ENCODE assay signal across 19 cellular contexts in genomic region chr14:100219126-100219785, GRCh38. TPM values are rescaled to one million over a fixed set of nuclear protein-coding genes. Genes with fewer than 3 reads are reported as not detected.
DNase-seq lines count a peak whose midpoint lies in the region; ATAC-seq, FAIRE-seq and TF ChIP-seq lines count a peak whose summit lies in the region.
"Had no signal": no experiment of that assay in that cellular context is flagged by ENCODE, and none has a peak within 500 bp of the region (broad histone marks: within the 10 kb centered on the region; RNA-seq: fewer than 3 reads in every experiment).

No MANE protein-coding gene starts in this region.

- no peak overlapping the region for H2BK15ac ChIP-seq in mesenchymal stem cell (ENCODE audit: low read depth, poor library complexity, severe bottlenecking)

- peak overlapping the region; percentile 11; the same call in 1 of the 2 replicates for H3K9ac ChIP-seq in BLaER1
- no peak overlapping the region for H3K9ac ChIP-seq in K562 (ENCODE audit: insufficient read depth in 1 of 2, low read depth in 2 of 2, low read length in 2 of 2)
- no peak overlapping the region for H3K9ac ChIP-seq in mesenchymal stem cell (ENCODE audit: low read length)

- H2BK120ac ChIP-seq in mesenchymal stem cell (ENCODE audit: low read depth, low read length), result no peak overlapping the region

- H3K14ac ChIP-seq in mesenchymal stem cell (ENCODE audit: low read length in 2 of 2), result no peak overlapping the region

- H3K18ac ChIP-seq in mesenchymal stem cell (ENCODE audit: low read depth in 1 of 2, low read length in 2 of 2), result no peak overlapping the region

- no peak overlapping the region for H3K27ac ChIP-seq in BLaER1
- no peak overlapping the region for H3K27ac ChIP-seq in CD4-positive, alpha-beta memory T cell (ENCODE audit: low read depth, low read length)
- H3K27ac ChIP-seq in K562 (ENCODE audit: extremely low read depth, low read depth, low read length), result no peak overlapping the region
- no peak overlapping the region for H3K27ac ChIP-seq in mesenchymal stem cell (ENCODE audit: low read length, poor library complexity, severe bottlenecking)
- no peak overlapping the region for H3K27ac ChIP-seq in vagina
- H3K27ac ChIP-seq: SJCRH30, uterus had no signal

- H3K79me1 ChIP-seq in mesenchymal stem cell (replicated peaks; ENCODE audit: low read length, poor library complexity, severe bottlenecking), result peaks cover 32% of the 10 kb centered on the region

- H2AFZ ChIP-seq in K562 (ENCODE audit: low read depth, low read length) (no peak overlapping the region), mesenchymal stem cell (ENCODE audit: low read depth, low read length) (no peak overlapping the region)

- TF ChIP-seq EP300 in K562 (IDR thresholded peaks at IDR 0.05; ENCODE audit: low read length), result no peak

- H3K27ac Mint-ChIP-seq in CD4-positive, alpha-beta memory T cell, result peak overlapping the region in 6 of 7 donors; percentile 15 to 59 (median 47)
- H3K27ac Mint-ChIP-seq: activated T-helper 17 cell treated with anti-CD3 and anti-CD28 coated beads, Interleukin-2, amount 50 U/mL, for 72 hours; stimulated activated naive B cell treated with anti-CD40 and anti-IgM and Interleukin-4, amounts not matched to agents 10 μg/mL and 1 μg/mL and 100 μg/mL, for 72 hours had no signal

- no peak overlapping the region for H2BK5ac ChIP-seq in mesenchymal stem cell (ENCODE audit: low read depth, low read length, poor library complexity, severe bottlenecking)

- H3K4me2 ChIP-seq in BLaER1 (no peak overlapping the region), K562 (ENCODE audit: insufficient read depth, low read length) (no peak overlapping the region), mesenchymal stem cell (ENCODE audit: low read length, poor library complexity, severe bottlenecking) (no peak overlapping the region)

- H3K27me3 ChIP-seq in BLaER1 (no peaks in the 10 kb centered on the region), K562 (ENCODE audit: control insufficient read depth in 2 of 2, insufficient read depth in 2 of 2, low read length in 2 of 2) (no peaks in the 10 kb centered on the region), mesenchymal stem cell (ENCODE audit: control insufficient read depth in 1 of 2, insufficient read depth in 1 of 2, low read length in 2 of 2) (no peaks in the 10 kb centered on the region), vagina (no peaks in the 10 kb centered on the region)
- H3K27me3 ChIP-seq in CD4-positive, alpha-beta memory T cell (ENCODE audit: insufficient read depth, low read length), result no peaks in the 10 kb centered on the region
- H3K27me3 ChIP-seq: dorsolateral prefrontal cortex, SJCRH30, uterus had no signal

- H3K4me3 ChIP-seq in BLaER1 (no peak overlapping the region), K562 (no peak overlapping the region), mesenchymal stem cell (ENCODE audit: insufficient read depth in 1 of 2, low read depth in 1 of 2, low read length in 2 of 2) (no peak overlapping the region), vagina (no peak overlapping the region)
- no peak overlapping the region for H3K4me3 ChIP-seq in CD4-positive, alpha-beta memory T cell (ENCODE audit: low read length in 2 of 2)
- H3K4me3 ChIP-seq: dorsolateral prefrontal cortex, mucosa of descending colon, SJCRH30, uterus had no signal

- no peak for TF ChIP-seq POLR2A in K562 (conservative IDR thresholded peaks at IDR 0.05)
- TF ChIP-seq POLR2A in vagina (IDR thresholded peaks at IDR 0.05), result no peak

- peak overlapping the region in 2 of 8 donors; percentile 5 to 8 for H3K4me3 Mint-ChIP-seq in CD4-positive, alpha-beta memory T cell
- H3K4me3 Mint-ChIP-seq: activated T-helper 17 cell treated with anti-CD3 and anti-CD28 coated beads, Interleukin-2, amount 50 U/mL, for 72 hours; stimulated activated naive B cell treated with anti-CD40 and anti-IgM and Interleukin-4, amounts not matched to agents 10 μg/mL and 1 μg/mL and 100 μg/mL, for 72 hours had no signal

- H3K27me3 Mint-ChIP-seq in CD4-positive, alpha-beta memory T cell, result no peaks in the 10 kb centered on the region
- H3K27me3 Mint-ChIP-seq: activated T-helper 17 cell treated with anti-CD3 and anti-CD28 coated beads, Interleukin-2, amount 50 U/mL, for 72 hours; stimulated activated naive B cell treated with anti-CD40 and anti-IgM and Interleukin-4, amounts not matched to agents 10 μg/mL and 1 μg/mL and 100 μg/mL, for 72 hours had no signal

- peaks cover 29% of the 10 kb centered on the region; the same call in 2 of the 3 replicates for H3K79me2 ChIP-seq in K562 (ENCODE audit: control insufficient read depth, insufficient read depth, low read length)

- H3K4me1 ChIP-seq in BLaER1, result peaks cover 61% of the 10 kb centered on the region
- peaks cover 39% of the 10 kb centered on the region for H3K4me1 ChIP-seq in CD4-positive, alpha-beta memory T cell (ENCODE audit: insufficient read depth, low read length)
- peaks cover 38 to 49% of the 10 kb centered on the region in 2 experiments for H3K4me1 ChIP-seq in K562 (replicated peaks in 1 of 2; ENCODE audit: control insufficient read depth in 2 of 2, insufficient read depth in 2 of 2, low read length in 2 of 2)
- H3K4me1 ChIP-seq in mesenchymal stem cell (ENCODE audit: control insufficient read depth, insufficient read depth, low read depth, low read length), result peaks cover 17% of the 10 kb centered on the region
- H3K4me1 ChIP-seq in vagina, result peaks cover 32% of the 10 kb centered on the region
- H3K4me1 ChIP-seq: SJCRH30, uterus had no signal

- H3K9me1 ChIP-seq in K562 (ENCODE audit: control insufficient read depth, insufficient read depth, low read length), result no peaks in the 10 kb centered on the region

- intact Hi-C loops in CD4-positive, alpha-beta memory T cell (cut with micrococcal nuclease), result no loop called here
- intact Hi-C loops in K562 (cut with micrococcal nuclease) (no loop called here), vagina (cut with DNase I) (no loop called here)

- TF ChIP-seq RAD21 in K562 (CRISPR knock-in tag; conservative IDR thresholded peaks at IDR 0.05 in 1 of 2, IDR thresholded peaks at IDR 0.05 in 1 of 2), result no peak

- in situ Hi-C loops in K562 (cut with MboI), result no loop called here

- H3K9me3 ChIP-seq in BLaER1 (no peaks in the 10 kb centered on the region), K562 (replicated peaks; ENCODE audit: control insufficient read depth, insufficient read depth, low read depth, low read length) (no peaks in the 10 kb centered on the region), mesenchymal stem cell (ENCODE audit: control insufficient read depth, low read length) (no peaks in the 10 kb centered on the region), vagina (no peaks in the 10 kb centered on the region)
- H3K9me3 ChIP-seq in CD4-positive, alpha-beta memory T cell (ENCODE audit: control insufficient read depth in 1 of 2, low read length in 2 of 2), result no peaks in the 10 kb centered on the region
- H3K9me3 ChIP-seq: mucosa of descending colon, SJCRH30, uterus had no signal

- no peak overlapping the region for H3K4ac ChIP-seq in mesenchymal stem cell (ENCODE audit: low read depth in 1 of 2, low read length in 2 of 2)

- peaks cover 14 to 31% (median 24%) of the 10 kb centered on the region in 4 donors for H3K4me1 Mint-ChIP-seq in CD4-positive, alpha-beta memory T cell

- peak overlapping the region; percentile 32 for H4K8ac ChIP-seq in mesenchymal stem cell (ENCODE audit: low read length)

- FAIRE-seq in K562 (lab: Jason Lieb, UNC), result no peak
- FAIRE-seq: small intestine had no signal

- no peaks in the 10 kb centered on the region for H3K36me3 Mint-ChIP-seq in CD4-positive, alpha-beta memory T cell
- H3K36me3 Mint-ChIP-seq: stimulated activated naive B cell treated with anti-CD40 and anti-IgM and Interleukin-4, amounts not matched to agents 10 μg/mL and 1 μg/mL and 100 μg/mL, for 72 hours had no signal

- H4K20me1 ChIP-seq in BLaER1 (no peaks in the 10 kb centered on the region), K562 (replicated peaks; ENCODE audit: control insufficient read depth, insufficient read depth, low read length) (no peaks in the 10 kb centered on the region)

- 66% methylated on average over 3 of the region's 4 CpGs for WGBS in K562 (ENCODE audit: insufficient coverage, low coverage, missing lambda C conversion rate)
- 98% methylated on average over 4 of the region's 4 CpGs for WGBS in mesenchymal stem cell

- no peak for DNase-seq in CD4-positive, alpha-beta memory T cell
- DNase-seq in K562 (ENCODE audit: extremely low read depth in 1 of 4, low spot score in 3 of 4) (no peak), mesenchymal stem cell (no peak), NCI-H1694 (lab: John Stamatoyannopoulos, UW) (no peak), vagina (ENCODE audit: extremely low spot score in 2 of 2) (no peak), iPS-NIHi7 (ENCODE audit: extremely low spot score) (no peak)
- DNase-seq: activated CD4-positive, alpha-beta T cell treated with anti-CD3 and anti-CD28 coated beads for 48 hours; DND-41; dorsolateral prefrontal cortex; mucosa of descending colon; NCI-H446 treated with DMSO at 0.1 percent for 48 hours; PC-3; SJCRH30; small intestine; stimulated activated naive B cell treated with anti-CD40 and anti-IgM and Interleukin-4, amounts not matched to agents 10 μg/mL and 1 μg/mL and 100 μg/mL, for 72 hours; T-helper 1 cell; uterus had no signal

- no peaks in the 10 kb centered on the region for H3K9me3 Mint-ChIP-seq in CD4-positive, alpha-beta memory T cell
- H3K9me3 Mint-ChIP-seq: activated T-helper 17 cell treated with anti-CD3 and anti-CD28 coated beads, Interleukin-2, amount 50 U/mL, for 72 hours; stimulated activated naive B cell treated with anti-CD40 and anti-IgM and Interleukin-4, amounts not matched to agents 10 μg/mL and 1 μg/mL and 100 μg/mL, for 72 hours had no signal

- no peak overlapping the region for H2AK5ac ChIP-seq in mesenchymal stem cell (ENCODE audit: low read length, severe bottlenecking)

- CTCF ChIA-PET in CD4-positive, alpha-beta memory T cell (lab: Charles Lee; ENCODE audit: partially characterized antibody), result interaction anchor here (0.9 to 6.9 kb wide), 4 partner anchors 21 to 27 kb away, joined by 3 to 94 read pairs (median 4); no protein-coding TSS in a partner anchor
- CTCF ChIA-PET in K562 (lab: Yijun Ruan, JAX; ENCODE audit: low intra/inter-chr PET ratio), result no interaction called here

- no TSS peak for BruUV-seq in K562 (replicated peaks; lab: Mats Ljungman, UMichigan)

- H4K91ac ChIP-seq in mesenchymal stem cell (ENCODE audit: low read length), result no peak overlapping the region

- no peak overlapping the region for H2BK12ac ChIP-seq in mesenchymal stem cell (ENCODE audit: low read length in 2 of 2)

- ATAC-seq in K562, result no peak
- ATAC-seq: activated T-helper 17 cell treated with anti-CD3 and anti-CD28 coated beads, Interleukin-2, amount 50 U/mL, for 72 hours; mucosa of descending colon; PC-3; stimulated activated naive B cell treated with anti-CD40 and anti-IgM and Interleukin-4, amounts not matched to agents 10 μg/mL and 1 μg/mL and 100 μg/mL, for 72 hours had no signal

- TF ChIP-seq CTCF in K562 (IDR thresholded peaks at IDR 0.05 in 2 of 3, conservative IDR thresholded peaks at IDR 0.05 in 1 of 3; ENCODE audit: insufficient read depth in 2 of 3, low read depth in 1 of 3, low read length in 3 of 3) (no peak), vagina (IDR thresholded peaks at IDR 0.05) (no peak)

- H3K36me3 ChIP-seq in BLaER1, result no peaks in the 10 kb centered on the region
- H3K36me3 ChIP-seq in CD4-positive, alpha-beta memory T cell (ENCODE audit: insufficient read depth, low read length), result no peaks in the 10 kb centered on the region
- H3K36me3 ChIP-seq in K562 (ENCODE audit: control insufficient read depth, insufficient read depth, low read length), result no peaks in the 10 kb centered on the region
- no peaks in the 10 kb centered on the region for H3K36me3 ChIP-seq in mesenchymal stem cell (ENCODE audit: control insufficient read depth in 1 of 2, insufficient read depth in 2 of 2, low read depth in 1 of 2, low read length in 2 of 2)
- H3K36me3 ChIP-seq in vagina, result no peaks in the 10 kb centered on the region
- H3K36me3 ChIP-seq: SJCRH30, uterus had no signal

- POLR2A ChIA-PET in CD4-positive, alpha-beta memory T cell (lab: Charles Lee; ENCODE audit: partially characterized antibody), result interaction anchor here (1.0 to 12.2 kb wide), 2 partner anchors 17 to 154 kb away, joined by 3 to 306 read pairs; partner anchors contain the start of genes EVL and YY1
- POLR2A ChIA-PET in K562 (lab: Yijun Ruan, JAX), result no interaction called here

- H3K23ac ChIP-seq in mesenchymal stem cell (ENCODE audit: low read length in 2 of 2), result peak overlapping the region in 1 of 2 experiments; percentile 36

RNA-seq across cellular contexts. Expression of gene YY1, which starts 19.7 kb away (rescaled TPM):
- 10 to 100 TPM; 85.5 to 90.3 TPM for total RNA-seq in CD4-positive, alpha-beta memory T cell
- 10 to 100 TPM in 1 of 2 donors, 1 to 10 TPM in 1; 8.9 to 23.4 TPM for polyA plus RNA-seq in CD4-positive, alpha-beta memory T cell
- 30.4 and 53.6 TPM in 2 replicates for total RNA-seq in K562 (2011; cell fraction: chromatin; rRNA removed; ENCODE audit: low replicate concordance)
- 21.0 and 21.6 TPM in 2 replicates for total RNA-seq in K562 (2011; cell fraction: nucleolus; rRNA removed)
- 32.7 and 52.1 TPM in 2 replicates for total RNA-seq in K562 (2011; cell fraction: nucleoplasm; rRNA removed)
- total RNA-seq in K562 (2014; rRNA removed), result 45.3 and 46.7 TPM in 2 replicates
- total RNA-seq in K562 (2014; rRNA removed; fragmentation: Illumina TruSeq; extraction: Trizol), result 70.8 and 81.3 TPM in 2 replicates
- total RNA-seq in K562 (2015; rRNA removed; fragmentation: Illumina TruSeq; extraction: Trizol), result 44.3 and 53.0 TPM in 2 replicates
- total RNA-seq in K562 (2021), result 74.2 and 76.9 TPM in 2 replicates
- 35.4 and 55.0 TPM in 2 replicates for polyA plus RNA-seq in K562 (2011; rRNA removed)
- polyA plus RNA-seq in K562 (2011; cell fraction: cytosol; rRNA removed), result 16.4 TPM in 2 replicates
- 22.7 and 24.9 TPM in 2 replicates for polyA plus RNA-seq in K562 (2011; cell fraction: nucleus; rRNA removed)
- 44.5 and 48.2 TPM in 2 replicates for polyA plus RNA-seq in K562 (2012)
- polyA plus RNA-seq in K562 (2014; fragmentation: Illumina TruSeq; extraction: Trizol), result 43.9 and 46.5 TPM in 2 replicates
- polyA plus RNA-seq in K562 (2014; fragmentation: Nextera tagmentation; extraction: Ambion mirVana), result 10 to 100 TPM; 20.8 to 21.0 TPM
- polyA plus RNA-seq in K562 (2014; rRNA removed), result 28.8 and 29.0 TPM in 2 replicates
- polyA minus RNA-seq in K562 (2011; rRNA and poly(A)+ RNA removed), result 33.4 and 50.0 TPM in 2 replicates
- 21.0 and 27.0 TPM in 2 replicates for polyA minus RNA-seq in K562 (2011; cell fraction: cytosol; rRNA and poly(A)+ RNA removed)
- polyA minus RNA-seq in K562 (2011; cell fraction: nucleus; rRNA and poly(A)+ RNA removed), result 11.6 and 19.1 TPM in 2 replicates
- 111 TPM for polyA plus RNA-seq in mesenchymal stem cell (2013, experiment 1 of 2)
- 112 TPM for polyA plus RNA-seq in mesenchymal stem cell (2013, experiment 2 of 2)
- 43.0 TPM for total RNA-seq in vagina

RNA-seq across cellular contexts. Expression of gene DEGS2, which starts 59.8 kb away (rescaled TPM):
- total RNA-seq in CD4-positive, alpha-beta memory T cell, result under 1 TPM in 1 of 2 experiments, not detected in 1; 0.14 TPM
- under 1 TPM in 1 of 2 donors, not detected in 1; 0.81 TPM for polyA plus RNA-seq in CD4-positive, alpha-beta memory T cell
- total RNA-seq in K562 (2011; cell fraction: chromatin; rRNA removed; ENCODE audit: low replicate concordance), result 2.6 and 7.4 TPM in 2 replicates
- 4.3 and 4.8 TPM in 2 replicates for total RNA-seq in K562 (2011; cell fraction: nucleolus; rRNA removed)
- 2.5 and 2.8 TPM in 2 replicates for total RNA-seq in K562 (2011; cell fraction: nucleoplasm; rRNA removed)
- total RNA-seq in K562 (2014; rRNA removed) (2.7 and 2.9 TPM in 2 replicates), K562 (2014; rRNA removed; fragmentation: Illumina TruSeq; extraction: Trizol) (0.19 and 0.44 TPM in 2 replicates), K562 (2015; rRNA removed; fragmentation: Illumina TruSeq; extraction: Trizol) (0.34 and 0.36 TPM in 2 replicates), K562 (2021) (2.7 TPM in 2 replicates), vagina (19.9 TPM)
- polyA plus RNA-seq in K562 (2011; rRNA removed) (0.46 and 1.1 TPM in 2 replicates), K562 (2014; fragmentation: Illumina TruSeq; extraction: Trizol) (0.22 and 0.76 TPM in 2 replicates), K562 (2014; fragmentation: Nextera tagmentation; extraction: Ambion mirVana) (under 1 TPM; 0.57 to 0.70 TPM), K562 (2014; rRNA removed) (0.42 and 2.7 TPM in 2 replicates)
- 0.41 and 3.5 TPM in 2 replicates for polyA plus RNA-seq in K562 (2011; cell fraction: cytosol; rRNA removed)
- polyA plus RNA-seq in K562 (2011; cell fraction: nucleus; rRNA removed), result 1.4 and 6.6 TPM in 2 replicates
- 1.4 and 4.2 TPM in 2 replicates for polyA plus RNA-seq in K562 (2012)
- polyA minus RNA-seq in K562 (2011; rRNA and poly(A)+ RNA removed), result 0.09 and 0.32 TPM in 2 replicates
- 1.2 and 2.5 TPM in 2 replicates for polyA minus RNA-seq in K562 (2011; cell fraction: cytosol; rRNA and poly(A)+ RNA removed)
- 0.78 and 1.5 TPM in 2 replicates for polyA minus RNA-seq in K562 (2011; cell fraction: nucleus; rRNA and poly(A)+ RNA removed)
- not detected for polyA plus RNA-seq in mesenchymal stem cell (2013, experiment 1 of 2)
- not detected for polyA plus RNA-seq in mesenchymal stem cell (2013, experiment 2 of 2)
- total RNA-seq: SJCRH30 had no signal
